In genomic region chr1:155984341-155984740, GRCh38 we compare ENCODE assay signal across 10 cellular contexts. TPM values are rescaled to one million over a fixed set of nuclear protein-coding genes. Genes with fewer than 3 reads are reported as not detected.
A peak's percentile ranks its signal among the peaks of the same experiment; 100 is the strongest.
DNase-seq lines count a peak whose midpoint lies in the region; ATAC-seq, FAIRE-seq and TF ChIP-seq lines count a peak whose summit lies in the region.
"Had no signal": no experiment of that assay in that cellular context is flagged by ENCODE, and none has a peak within 500 bp of the region (broad histone marks: within the 10 kb centered on the region; RNA-seq: fewer than 3 reads in every experiment).

No MANE protein-coding gene starts in this region.

- intact Hi-C loops in CD4-positive, alpha-beta T cell (cut with DNase I, micrococcal nuclease): no loop called here

- FAIRE-seq in astrocyte (lab: Jason Lieb, UNC): no peak

- no peaks in the 10 kb centered on the region for H3K9me3 ChIP-seq in CD4-positive, alpha-beta T cell (ENCODE audit: control insufficient read depth, low read length)
- H3K9me3 ChIP-seq in astrocyte (ENCODE audit: insufficient read depth, low read depth, low read length) (no peaks in the 10 kb centered on the region), muscle layer of duodenum (ENCODE audit: control insufficient read depth in 1 of 2, low read length in 2 of 2) (no peaks in the 10 kb centered on the region)

- H3K27me3 Mint-ChIP-seq in CD4-positive, alpha-beta T cell: no peaks in the 10 kb centered on the region
- H3K27me3 Mint-ChIP-seq in astrocyte (ENCODE audit: low read depth, unreplicated experiment): no peaks in the 10 kb centered on the region
- no peaks in the 10 kb centered on the region for H3K27me3 Mint-ChIP-seq in activated T-cell treated with anti-CD3 and anti-CD28 coated beads, Interleukin-2, amount 50 U/mL, for 24 hours
- H3K27me3 Mint-ChIP-seq: activated naive CD4-positive, alpha-beta T cell treated with anti-CD3 and anti-CD28 coated beads, Interleukin-2, amount 50 U/mL, for 24 hours had no signal

- CTCF ChIA-PET in CD4-positive, alpha-beta T cell (lab: Charles Lee): interaction anchor here (1.3 to 3.9 kb wide), 3 partner anchors 10 to 82 kb away, joined by 4 to 15 read pairs (median 7); no protein-coding TSS in a partner anchor

- no peaks in the 10 kb centered on the region for H3K27me3 ChIP-seq in CD4-positive, alpha-beta T cell (ENCODE audit: control insufficient read depth, insufficient read depth, low read length)
- H3K27me3 ChIP-seq in astrocyte (ENCODE audit: insufficient read depth, low read length) (no peaks in the 10 kb centered on the region), muscle layer of duodenum (ENCODE audit: low read depth, low read length) (no peaks in the 10 kb centered on the region)

- ATAC-seq in CD4-positive, alpha-beta T cell (ENCODE audit: poor library complexity): no peak
- no peak for ATAC-seq in GM19023 (IDR thresholded peaks at IDR 0.05; ENCODE audit: unreplicated experiment)

- H3K27ac ChIP-seq in CD4-positive, alpha-beta T cell (ENCODE audit: low read depth, low read length): no peak overlapping the region
- H3K27ac ChIP-seq in astrocyte (ENCODE audit: low read depth, low read length) (peak overlapping the region; percentile 92), muscle layer of duodenum (ENCODE audit: low read length) (peak overlapping the region; percentile 87)

- H3K4me1 Mint-ChIP-seq in CD4-positive, alpha-beta T cell (ENCODE audit: low read depth): peaks cover 56% of the 10 kb centered on the region
- peaks cover 38% of the 10 kb centered on the region for H3K4me1 Mint-ChIP-seq in astrocyte (ENCODE audit: low read depth, unreplicated experiment)
- peaks cover 45% of the 10 kb centered on the region for H3K4me1 Mint-ChIP-seq in activated T-cell treated with anti-CD3 and anti-CD28 coated beads, Interleukin-2, amount 50 U/mL, for 24 hours (ENCODE audit: low read depth)

- H3K9me3 Mint-ChIP-seq in CD4-positive, alpha-beta T cell: no peaks in the 10 kb centered on the region
- H3K9me3 Mint-ChIP-seq in astrocyte (ENCODE audit: unreplicated experiment): no peaks in the 10 kb centered on the region
- no peaks in the 10 kb centered on the region for H3K9me3 Mint-ChIP-seq in activated T-cell treated with anti-CD3 and anti-CD28 coated beads, Interleukin-2, amount 50 U/mL, for 24 hours
- H3K9me3 Mint-ChIP-seq: activated naive CD4-positive, alpha-beta T cell treated with anti-CD3 and anti-CD28 coated beads, Interleukin-2, amount 50 U/mL, for 24 hours had no signal

- peak overlapping the region; percentile 86 for H3K27ac Mint-ChIP-seq in CD4-positive, alpha-beta T cell
- H3K27ac Mint-ChIP-seq in astrocyte (ENCODE audit: unreplicated experiment): peak overlapping the region; percentile 99
- no peak overlapping the region for H3K27ac Mint-ChIP-seq in activated T-cell treated with anti-CD3 and anti-CD28 coated beads, Interleukin-2, amount 50 U/mL, for 24 hours

- no peak for DNase-seq in CD4-positive, alpha-beta T cell
- peak; percentile 44 for DNase-seq in NCI-H1105 treated with DMSO at 0.1 percent for 48 hours (lab: John Stamatoyannopoulos, UW)
- DNase-seq in astrocyte (ENCODE audit: low read depth): no peak
- DNase-seq in activated naive CD4-positive, alpha-beta T cell treated with Interleukin-2 at 50 U/mL for 16 hours: no peak
- no peak for DNase-seq in activated T-cell treated with anti-CD3 and anti-CD28 coated beads, Interleukin-2, amount 50 U/mL, for 24 hours
- no peak for DNase-seq in hippocampal formation (lab: John Stamatoyannopoulos, UW)

- TF ChIP-seq CTCF in CD4-positive, alpha-beta T cell (IDR thresholded peaks at IDR 0.05): no peak
- TF ChIP-seq CTCF in astrocyte (IDR thresholded peaks at IDR 0.05; ENCODE audit: insufficient read depth, low read depth, low read length): no peak

- H3K36me3 ChIP-seq in astrocyte (ENCODE audit: insufficient read depth, low read length) (no peaks in the 10 kb centered on the region), muscle layer of duodenum (ENCODE audit: control insufficient read depth in 1 of 2, insufficient read depth in 2 of 2, low read length in 2 of 2) (no peaks in the 10 kb centered on the region)

- POLR2A ChIA-PET in CD4-positive, alpha-beta T cell (lab: Charles Lee): interaction anchor here (1.3 kb wide), 1 partner anchor 8 kb away, joined by 7 read pairs; no protein-coding TSS in a partner anchor

- peaks cover 2% of the 10 kb centered on the region for H3K36me3 Mint-ChIP-seq in CD4-positive, alpha-beta T cell (ENCODE audit: low read depth)
- H3K36me3 Mint-ChIP-seq in astrocyte (ENCODE audit: low read depth, unreplicated experiment): peaks cover 5% of the 10 kb centered on the region
- H3K36me3 Mint-ChIP-seq in activated T-cell treated with anti-CD3 and anti-CD28 coated beads, Interleukin-2, amount 50 U/mL, for 24 hours (ENCODE audit: low read depth): peaks cover 10% of the 10 kb centered on the region
- H3K36me3 Mint-ChIP-seq: activated naive CD4-positive, alpha-beta T cell treated with anti-CD3 and anti-CD28 coated beads, Interleukin-2, amount 50 U/mL, for 24 hours had no signal

- peaks cover 29% of the 10 kb centered on the region for H3K79me2 ChIP-seq in astrocyte (ENCODE audit: insufficient read depth, low read length)

- no peaks in the 10 kb centered on the region for H4K20me1 ChIP-seq in astrocyte (ENCODE audit: insufficient read depth, low read length)

- H3K4me3 ChIP-seq in astrocyte (ENCODE audit: insufficient read depth, low read depth, low read length) (no peak overlapping the region), muscle layer of duodenum (ENCODE audit: low read depth in 1 of 2, low read length in 2 of 2) (no peak overlapping the region)

- H3K4me3 Mint-ChIP-seq in CD4-positive, alpha-beta T cell: no peak overlapping the region
- no peak overlapping the region for H3K4me3 Mint-ChIP-seq in astrocyte (ENCODE audit: unreplicated experiment)
- H3K4me3 Mint-ChIP-seq in activated T-cell treated with anti-CD3 and anti-CD28 coated beads, Interleukin-2, amount 50 U/mL, for 24 hours: no peak overlapping the region
- H3K4me3 Mint-ChIP-seq: activated naive CD4-positive, alpha-beta T cell treated with anti-CD3 and anti-CD28 coated beads, Interleukin-2, amount 50 U/mL, for 24 hours had no signal

- peak overlapping the region; percentile 50 for H3K9ac ChIP-seq in astrocyte (ENCODE audit: low read length)

- no peak overlapping the region for H2AFZ ChIP-seq in astrocyte (ENCODE audit: low read depth, low read length)

- H3K4me1 ChIP-seq in astrocyte (ENCODE audit: insufficient read depth, low read length) (peaks cover 53% of the 10 kb centered on the region), muscle layer of duodenum (ENCODE audit: control insufficient read depth in 1 of 2, insufficient read depth in 2 of 2, low read length in 2 of 2) (peaks cover 34 to 42% of the 10 kb centered on the region in 2 donors)

- H3K4me2 ChIP-seq in astrocyte (ENCODE audit: low read length): no peak overlapping the region

RNA-seq across cellular contexts. Expression of gene ARHGEF2, which starts 6.0 kb away (rescaled TPM):
- total RNA-seq in CD4-positive, alpha-beta T cell: 10 to 100 TPM; 54.8 to 62.4 TPM
- total RNA-seq in astrocyte: 98.3 and 99.3 TPM in 2 replicates

RNA-seq across cellular contexts. Expression of gene SSR2, which starts 36.4 kb away (rescaled TPM):
- 100 to 1,000 TPM; 223 to 225 TPM for total RNA-seq in CD4-positive, alpha-beta T cell
- 236 and 244 TPM in 2 replicates for total RNA-seq in astrocyte

RNA-seq across cellular contexts. Expression of gene RXFP4, which starts 42.9 kb away (rescaled TPM):
- total RNA-seq in CD4-positive, alpha-beta T cell: not detected
- total RNA-seq in astrocyte: not detected in 2 replicates
- total RNA-seq: Daoy had no signal

RNA-seq across cellular contexts. Expression of gene KHDC4, which starts 50.1 kb away (rescaled TPM):
- 10 to 100 TPM; 56.6 to 60.8 TPM for total RNA-seq in CD4-positive, alpha-beta T cell
- total RNA-seq in astrocyte: 44.6 and 48.2 TPM in 2 replicates
